In the genomic region with DNA sequence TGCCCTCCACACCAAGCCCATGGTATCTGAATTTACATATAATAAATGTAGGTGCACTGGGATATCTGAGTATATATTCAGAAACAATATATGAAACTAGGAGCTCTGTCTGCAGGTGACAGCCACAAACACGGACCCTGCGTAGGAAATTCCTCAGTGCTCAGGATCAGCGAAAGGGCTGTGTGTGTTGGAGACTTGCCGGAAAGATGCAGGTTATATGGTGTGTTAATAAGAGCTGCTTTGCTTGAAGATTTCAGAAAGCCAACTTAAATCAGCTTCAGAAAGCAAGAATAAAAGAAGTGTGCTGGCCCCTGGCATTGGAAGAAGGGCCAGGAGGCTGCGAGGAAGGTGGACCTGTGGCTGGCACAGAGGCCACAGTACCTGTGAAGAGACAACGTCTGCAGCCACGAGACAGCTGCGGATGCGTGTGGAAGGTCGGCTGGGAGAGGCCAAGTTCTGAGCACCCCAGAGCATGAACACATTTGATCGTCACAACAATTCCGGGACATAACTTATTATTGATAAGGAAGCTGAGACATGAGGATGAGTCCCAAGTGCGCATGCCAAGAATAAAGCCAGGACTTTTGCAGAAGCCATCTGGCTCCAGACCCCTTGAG, we compare ENCODE assay signal across 12 cellular contexts.
"Had no signal": no experiment of that assay in that cellular context is flagged by ENCODE, and none has a peak within 500 bp of the region (broad histone marks: within the 10 kb centered on the region; RNA-seq: fewer than 3 reads in every experiment).

No MANE protein-coding gene starts in this region.

- H3K36me3 Mint-ChIP-seq: T-cell had no signal

- ATAC-seq: activated CD4-positive, CD25-positive, alpha-beta regulatory T cell treated with anti-CD3 and anti-CD28 coated beads, Interleukin-2, amount 50 U/mL, for 24 hours; activated T-cell treated with anti-CD3 and anti-CD28 coated beads, Interleukin-2, amount 50 U/mL, for 72 hours; psoas muscle; T-cell had no signal

- H3K27ac Mint-ChIP-seq: activated T-cell treated with anti-CD3 and anti-CD28 coated beads, Interleukin-2, amount 50 U/mL, for 72 hours; T-cell had no signal

- H3K4me3 Mint-ChIP-seq: activated T-cell treated with anti-CD3 and anti-CD28 coated beads, Interleukin-2, amount 50 U/mL, for 72 hours; T-cell had no signal

- H3K4me1 ChIP-seq: esophagus muscularis mucosa, psoas muscle had no signal

- DNase-seq: activated CD4-positive, alpha-beta T cell treated with anti-CD3 and anti-CD28 coated beads, Interleukin-2, amount 50 U/mL, for 4 hours; activated naive CD4-positive, alpha-beta T cell treated with Interleukin-2 at 50 U/mL for 16 hours; activated T-cell treated with anti-CD3 and anti-CD28 coated beads, Interleukin-2, amount 50 U/mL, for 72 hours; SHP77; stimulated activated CD4-positive, alpha-beta T cell treated with anti-CD3 and anti-CD28 coated beads, Interleukin-2, amount 100 ng/mL, for 48 hours; stimulated activated naive CD4-positive, alpha-beta T cell; T-helper 9 cell had no signal

- H3K27me3 ChIP-seq: hepatocyte had no signal

- H3K4me3 ChIP-seq: esophagus muscularis mucosa, hepatocyte, psoas muscle had no signal

- H3K9me3 ChIP-seq: esophagus muscularis mucosa, psoas muscle had no signal

- H3K27ac ChIP-seq: esophagus muscularis mucosa, hepatocyte, psoas muscle had no signal

- H3K4me1 Mint-ChIP-seq: T-cell had no signal

- H3K9me3 Mint-ChIP-seq: activated T-cell treated with anti-CD3 and anti-CD28 coated beads, Interleukin-2, amount 50 U/mL, for 72 hours had no signal

- H3K36me3 ChIP-seq: esophagus muscularis mucosa had no signal
